Comparison of ENCODE assay signal across 8 cellular contexts in the genomic region with DNA sequence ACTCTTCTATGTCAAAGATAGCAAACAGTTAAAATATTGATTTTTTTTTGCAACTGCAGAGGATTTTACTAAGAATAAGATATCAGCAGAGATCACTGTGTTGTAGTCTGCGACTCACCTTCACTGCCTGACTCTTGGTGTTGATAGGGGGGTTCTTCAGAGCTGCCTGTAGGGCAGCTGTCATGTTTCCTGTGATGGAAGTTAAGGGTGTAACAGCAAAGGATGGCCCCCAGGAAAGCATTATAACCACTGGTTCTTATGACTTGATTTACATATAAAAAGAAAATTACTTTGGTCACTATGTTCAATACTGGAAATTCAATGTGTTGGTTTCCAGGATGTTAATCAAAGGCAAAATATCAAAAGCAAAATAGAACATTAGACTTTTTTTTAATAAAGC. TPM values are rescaled to one million over a fixed set of nuclear protein-coding genes. Genes with fewer than 3 reads are reported as not detected.
DNase-seq lines count a peak whose midpoint lies in the region; ATAC-seq and TF ChIP-seq lines count a peak whose summit lies in the region.

No MANE protein-coding gene starts in this region.

- H3K27ac Mint-ChIP-seq in CD8-positive, alpha-beta T cell = peak overlapping the region; percentile 25
- peak overlapping the region; percentile 100 for H3K27ac Mint-ChIP-seq in chondrocyte (ENCODE audit: unreplicated experiment)
- H3K27ac Mint-ChIP-seq in neural crest cell (ENCODE audit: unreplicated experiment) = no peak overlapping the region

- peak overlapping the region; percentile 6 for H3K27ac ChIP-seq in CD8-positive, alpha-beta T cell (ENCODE audit: low read depth, low read length)
- no peak overlapping the region for H3K27ac ChIP-seq in KMS-11

- H3K4me3 Mint-ChIP-seq in CD8-positive, alpha-beta T cell = peak overlapping the region; percentile 100
- H3K4me3 Mint-ChIP-seq in chondrocyte (ENCODE audit: unreplicated experiment) = peak overlapping the region; percentile 99
- H3K4me3 Mint-ChIP-seq in neural crest cell = peak overlapping the region; percentile 99

- CTCF ChIA-PET in CD8-positive, alpha-beta T cell (lab: Charles Lee) = interaction anchor here (0.7 to 2.2 kb wide), 8 partner anchors 10 to 162 kb away, joined by 3 to 10 read pairs (median 4); no protein-coding TSS in a partner anchor

- TF ChIP-seq CTCF in CD8-positive, alpha-beta T cell (IDR thresholded peaks at IDR 0.05) = no peak
- no peak for TF ChIP-seq CTCF in KMS-11 (conservative IDR thresholded peaks at IDR 0.05; ENCODE audit: low read depth, low read length)
- no peak for TF ChIP-seq CTCF in chondrocyte (IDR thresholded peaks at IDR 0.05)
- no peak for TF ChIP-seq CTCF in neural crest cell (conservative IDR thresholded peaks at IDR 0.05)

- no peaks in the 10 kb centered on the region for H3K9me3 ChIP-seq in CD8-positive, alpha-beta T cell (ENCODE audit: low read length)

- peaks cover 47% of the 10 kb centered on the region for H3K4me1 ChIP-seq in CD8-positive, alpha-beta T cell (ENCODE audit: insufficient read depth, low read length)
- H3K4me1 ChIP-seq in KMS-11 (ENCODE audit: low read depth, poor library complexity, severe bottlenecking) = peaks cover 43% of the 10 kb centered on the region

- ATAC-seq in CD8-positive, alpha-beta T cell = no peak
- ATAC-seq in esophagus mucosa = no peak

- H3K79me2 ChIP-seq in KMS-11 (ENCODE audit: insufficient read depth, low read depth) = peaks cover 51% of the 10 kb centered on the region

- no peaks in the 10 kb centered on the region for H4K20me1 ChIP-seq in KMS-11 (ENCODE audit: insufficient read depth)

- DNase-seq in CD8-positive, alpha-beta T cell = no peak
- DNase-seq in chondrocyte (ENCODE audit: low spot score) (no peak), neural crest cell (ENCODE audit: low read depth, low spot score) (no peak), HT-29 (ENCODE audit: low spot score) (no peak), NOMO-1 (lab: John Stamatoyannopoulos, UW; ENCODE audit: unreplicated experiment in 2 of 2) (no peak), NCI-H2107 (lab: John Stamatoyannopoulos, UW) (no peak)

- peaks cover 43% of the 10 kb centered on the region for H3K36me3 Mint-ChIP-seq in CD8-positive, alpha-beta T cell
- H3K36me3 Mint-ChIP-seq in chondrocyte (ENCODE audit: low read depth) (peaks cover 27% of the 10 kb centered on the region), neural crest cell (ENCODE audit: low read depth) (peaks cover 13% of the 10 kb centered on the region)

- H3K36me3 ChIP-seq in CD8-positive, alpha-beta T cell (ENCODE audit: insufficient read depth, low read length) = peaks cover 17% of the 10 kb centered on the region
- peaks cover 16% of the 10 kb centered on the region; the same call in 1 of the 2 replicates for H3K36me3 ChIP-seq in KMS-11 (ENCODE audit: insufficient read depth)

- H3K27me3 Mint-ChIP-seq in CD8-positive, alpha-beta T cell (ENCODE audit: low read depth) = no peaks in the 10 kb centered on the region
- H3K27me3 Mint-ChIP-seq in chondrocyte (ENCODE audit: low read depth) (no peaks in the 10 kb centered on the region), neural crest cell (ENCODE audit: low read depth) (peaks cover 11% of the 10 kb centered on the region)

- POLR2A ChIA-PET in CD8-positive, alpha-beta T cell (lab: Charles Lee) = interaction anchor here (0.6 to 3.9 kb wide), 3 partner anchors 119 to 168 kb away, joined by 3 to 14 read pairs (median 10); partner anchors contain the start of gene SMG7

- intact Hi-C loops in CD8-positive, alpha-beta T cell (cut with DNase I, micrococcal nuclease) = loop anchor here (1.0 to 10.0 kb wide), 9 partner anchors 52 to 1522 kb away; partner anchors contain the start of genes C1orf21 (in 2 of the 2), RNF2 (in 2 of the 2), DHX9 (in 1 of the 2) and RNASEL (in 1 of the 2)

- H3K4me2 ChIP-seq in KMS-11 = peak overlapping the region; percentile 88

- H3K9ac ChIP-seq in KMS-11 = no peak overlapping the region

- H2AFZ ChIP-seq in KMS-11 (ENCODE audit: low read depth) = no peak overlapping the region

- peak overlapping the region; percentile 82 for H3K4me3 ChIP-seq in CD8-positive, alpha-beta T cell (ENCODE audit: low read depth, low read length)
- no peak overlapping the region for H3K4me3 ChIP-seq in KMS-11 (IDR thresholded peaks at IDR 0.05; ENCODE audit: insufficient read depth, low read depth, low read length)

- H3K9me3 Mint-ChIP-seq in CD8-positive, alpha-beta T cell = no peaks in the 10 kb centered on the region
- H3K9me3 Mint-ChIP-seq in chondrocyte (ENCODE audit: low read depth) (no peaks in the 10 kb centered on the region), neural crest cell (no peaks in the 10 kb centered on the region)

- no peaks in the 10 kb centered on the region for H3K27me3 ChIP-seq in CD8-positive, alpha-beta T cell (ENCODE audit: insufficient read depth, low read length)
- no peaks in the 10 kb centered on the region for H3K27me3 ChIP-seq in KMS-11 (ENCODE audit: insufficient read depth, low read depth)

- H3K4me1 Mint-ChIP-seq in CD8-positive, alpha-beta T cell (ENCODE audit: low read depth) = peaks cover 66% of the 10 kb centered on the region
- H3K4me1 Mint-ChIP-seq in chondrocyte (ENCODE audit: low read depth) = peaks cover 64% of the 10 kb centered on the region
- H3K4me1 Mint-ChIP-seq in neural crest cell = peaks cover 57% of the 10 kb centered on the region

RNA-seq across cellular contexts. Expression of gene ARPC5, which starts 2.6 kb away (rescaled TPM):
- 10 to 100 TPM; 14.2 to 17.1 TPM for total RNA-seq in CD8-positive, alpha-beta T cell
- total RNA-seq in chondrocyte = 144 to 193 TPM (median 192 TPM) in 3 replicates
- 87.0 and 94.6 TPM in 2 replicates for total RNA-seq in neural crest cell
- total RNA-seq in HT-29 (2014; rRNA removed; shearing (Covaris generic)) = 110 and 113 TPM in 2 replicates
- 97.8 TPM for total RNA-seq in esophagus mucosa

RNA-seq across cellular contexts. Expression of gene APOBEC4, which starts 20.2 kb away (rescaled TPM):
- total RNA-seq in CD8-positive, alpha-beta T cell = not detected
- total RNA-seq in chondrocyte (not detected in 3 replicates), neural crest cell (not detected in 2 replicates), esophagus mucosa (not detected)
- total RNA-seq in HT-29 (2014; rRNA removed; shearing (Covaris generic)) = not detected in 2 replicates

RNA-seq across cellular contexts. Expression of gene NCF2, which starts 42.7 kb away (rescaled TPM):
- total RNA-seq in CD8-positive, alpha-beta T cell = 1 to 10 TPM; 1.3 to 1.4 TPM
- total RNA-seq in chondrocyte (1.2 to 3.2 TPM (median 2.7 TPM) in 3 replicates), neural crest cell (not detected in 2 replicates), esophagus mucosa (8.3 TPM)
- 0.34 and 1.6 TPM in 2 replicates for total RNA-seq in HT-29 (2014; rRNA removed; shearing (Covaris generic))
